ENCODE assay signal across 14 cellular contexts in the genomic region with DNA sequence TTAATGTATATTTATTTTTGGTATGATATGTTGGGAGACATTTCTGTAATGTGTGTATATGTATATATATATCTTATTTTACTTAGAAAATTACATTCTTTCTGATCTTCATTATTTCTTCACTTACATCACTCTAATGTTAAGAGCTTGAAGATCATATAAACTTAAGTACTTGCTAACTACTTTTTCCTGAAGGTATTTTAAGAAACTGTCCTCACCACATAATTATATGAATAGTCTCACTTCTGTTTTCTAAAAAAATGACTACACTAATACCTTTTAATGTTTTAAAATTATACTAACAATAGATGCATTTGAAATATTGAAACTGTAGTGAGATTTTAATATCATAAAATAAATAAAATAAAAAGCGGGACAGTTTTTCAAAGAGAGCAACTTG.
"Had no signal": no experiment of that assay in that cellular context is flagged by ENCODE, and none has a peak within 500 bp of the region (broad histone marks: within the 10 kb centered on the region; RNA-seq: fewer than 3 reads in every experiment).

No MANE protein-coding gene starts in this region.

- H3K4me1 Mint-ChIP-seq: activated CD4-positive, alpha-beta T cell treated with anti-CD3 and anti-CD28 coated beads, Interleukin-2, amount 10 ng/mL, durations not matched to agents 7 days and 5 days; naive thymus-derived CD8-positive, alpha-beta T cell had no signal

- H3K27me3 Mint-ChIP-seq: activated CD4-positive, alpha-beta T cell treated with anti-CD3 and anti-CD28 coated beads, Interleukin-2, amount 10 ng/mL, durations not matched to agents 7 days and 5 days; naive thymus-derived CD8-positive, alpha-beta T cell had no signal

- H3K9me3 Mint-ChIP-seq: activated CD4-positive, alpha-beta T cell treated with anti-CD3 and anti-CD28 coated beads, Interleukin-2, amount 10 ng/mL, durations not matched to agents 7 days and 5 days had no signal

- DNase-seq: activated CD4-positive, alpha-beta T cell treated with anti-CD3 and anti-CD28 coated beads, Interleukin-2, amount 10 ng/mL, durations not matched to agents 7 days and 5 days; activated CD4-positive, CD25-positive, alpha-beta regulatory T cell; activated naive CD4-positive, alpha-beta T cell treated with anti-CD3 and anti-CD28 coated beads, Interleukin-2, amount 50 U/mL, for 16 hours; adrenal gland; caudate nucleus; effector memory CD4-positive, alpha-beta T cell; heart right ventricle; islet precursor cell; mucosa of descending colon; naive thymus-derived CD8-positive, alpha-beta T cell; retina; stimulated activated CD4-positive, alpha-beta T cell treated with anti-CD3 and anti-CD28 coated beads, Interleukin-4, amount 100 ng/mL, for 24 hours; stomach had no signal

- ATAC-seq: heart right ventricle; left lobe of liver; mucosa of descending colon; naive thymus-derived CD8-positive, alpha-beta T cell had no signal

- H3K27ac Mint-ChIP-seq: activated CD4-positive, alpha-beta T cell treated with anti-CD3 and anti-CD28 coated beads, Interleukin-2, amount 10 ng/mL, durations not matched to agents 7 days and 5 days; naive thymus-derived CD8-positive, alpha-beta T cell had no signal

- H3K4me3 Mint-ChIP-seq: activated CD4-positive, alpha-beta T cell treated with anti-CD3 and anti-CD28 coated beads, Interleukin-2, amount 10 ng/mL, durations not matched to agents 7 days and 5 days; naive thymus-derived CD8-positive, alpha-beta T cell had no signal
